Comparison of ENCODE assay signal across 1 cellular context in genomic region chr2:113604085-113604477, GRCh38.
TF ChIP-seq lines count a peak whose summit lies in the region.
"Not testable (repeated sequence)": the region's sequence is repeated elsewhere in the genome, so short reads cannot be mapped to it uniquely, and the experiment has no call there.

No MANE protein-coding gene starts in this region.

TF ChIP-seq in K562, 482 proteins besides CTCF, POLR2A, EP300 and RAD21 (continued from another document):
- TF ChIP-seq HMGXB4 (CRISPR knock-in tag; IDR thresholded peaks at IDR 0.05) = peak; percentile 84
- TF ChIP-seq CHAMP1 (IDR thresholded peaks at IDR 0.05) = peak; percentile 56; the same call in 1 of the 2 replicates
- TF ChIP-seq JUN (IDR thresholded peaks at IDR 0.05; ENCODE audit: borderline replicate concordance, low read depth, low read length); TEAD4 (IDR thresholded peaks at IDR 0.05; ENCODE audit: low read length): not testable (repeated sequence)
- 0 out of 2 replicates have a peak, but pooled peaks have one; percentile 25 for TF ChIP-seq JUN (CRISPR knock-in tag; IDR thresholded peaks at IDR 0.05; ENCODE audit: borderline replicate concordance)
- TF ChIP-seq TEAD1 (CRISPR knock-in tag; IDR thresholded peaks at IDR 0.05) = peak; percentile 55 to 66; a peak in 1 of 4 replicates
- peak; percentile 51 for TF ChIP-seq NCOR1 (IDR thresholded peaks at IDR 0.05)
- TF ChIP-seq FOXK2 (conservative IDR thresholded peaks at IDR 0.05 in 1 of 2, IDR thresholded peaks at IDR 0.05 in 1 of 2; ENCODE audit: low read depth in 2 of 2) = peak in 1 of 2 experiments; percentile 52; a peak in 1 of 4 replicates
- TF ChIP-seq CTCFL (IDR thresholded peaks at IDR 0.05; ENCODE audit: borderline replicate concordance, insufficient read depth, low read depth, low read length, poor library complexity, severe bottlenecking) = peak; percentile 90
- TF ChIP-seq ZNF445 (CRISPR knock-in tag; IDR thresholded peaks at IDR 0.05; ENCODE audit: low read depth) = 0 out of 2 replicates have a peak, but pooled peaks have one; percentile 72
- TF ChIP-seq ZNF282 (CRISPR knock-in tag; IDR thresholded peaks at IDR 0.05) = 0 out of 2 replicates have a peak, but pooled peaks have one; percentile 78
- TF ChIP-seq TEAD4 (CRISPR knock-in tag; IDR thresholded peaks at IDR 0.05; ENCODE audit: borderline replicate concordance) = peak; percentile 82; the same call in 1 of the 2 replicates
- TF ChIP-seq HNRNPL (IDR thresholded peaks at IDR 0.05; ENCODE audit: low read depth, low read length) = peak; percentile 76; the same call in 1 of the 2 replicates
